ENCODE assay signal across 16 cellular contexts in the genomic region with DNA sequence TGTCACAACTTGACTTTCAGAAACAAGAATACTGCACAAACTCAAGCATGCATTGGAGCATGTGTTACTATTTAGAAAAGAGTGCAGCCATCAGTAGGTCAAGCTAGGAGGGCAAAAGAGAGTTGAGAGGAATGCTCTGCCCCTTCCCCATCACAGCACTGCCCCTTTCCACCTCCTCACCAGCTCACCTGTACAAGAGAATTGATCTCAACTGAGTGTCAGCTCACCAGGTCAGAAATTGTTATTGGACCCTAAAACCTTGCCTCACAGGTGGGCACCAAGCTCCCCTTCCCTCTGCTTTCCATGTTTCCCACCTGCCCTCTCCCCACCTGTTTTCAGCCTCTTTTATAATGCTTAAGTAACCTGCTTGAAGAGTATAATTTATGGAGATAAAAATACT. TPM values are rescaled to one million over a fixed set of nuclear protein-coding genes. Genes with fewer than 3 reads are reported as not detected.
DNase-seq lines count a peak whose midpoint lies in the region; ATAC-seq and TF ChIP-seq lines count a peak whose summit lies in the region.
"Had no signal": no experiment of that assay in that cellular context is flagged by ENCODE, and none has a peak within 500 bp of the region (broad histone marks: within the 10 kb centered on the region; RNA-seq: fewer than 3 reads in every experiment).

No MANE protein-coding gene starts in this region.

- in situ Hi-C loops in mammary epithelial cell (cut with MboI; ENCODE audit: low sequenced_read_pairs in 2 of 2): no loop called here

- no peaks in the 10 kb centered on the region for H3K9me3 Mint-ChIP-seq in immature natural killer cell
- H3K9me3 Mint-ChIP-seq: GM23338 had no signal

- intact Hi-C loops in right cardiac atrium (cut with DNase I): loop anchor here in 1 of 4 donors (10.0 kb wide), 1 partner anchor 65 kb away; no protein-coding TSS in a partner anchor
- intact Hi-C loops in Right ventricle myocardium inferior (cut with DNase I): no loop called here
- intact Hi-C loops in mammary epithelial cell (cut with micrococcal nuclease): no loop called here
- intact Hi-C loops in spleen (cut with DNase I; ENCODE audit: low total_unique reads): no loop called here

- H3K36me3 ChIP-seq in Loucy (ENCODE audit: insufficient read depth, low read length) (peaks cover 26% of the 10 kb centered on the region; the same call in 1 of the 2 replicates), mammary epithelial cell (ENCODE audit: insufficient read depth, low read length) (peaks cover 6% of the 10 kb centered on the region), spleen (peaks cover 2 to 43% (median 27%) of the 10 kb centered on the region in 6 donors)

- dilution Hi-C loops in mammary epithelial cell (cut with HindIII; ENCODE audit: low sequenced_read_pairs): no loop called here

- peaks cover 4% of the 10 kb centered on the region for H3K4me1 ChIP-seq in right cardiac atrium (ENCODE audit: control insufficient read depth, insufficient read depth, low read length)
- H3K4me1 ChIP-seq in Loucy (ENCODE audit: insufficient read depth, low read length, poor library complexity, severe bottlenecking): peaks cover 30% of the 10 kb centered on the region
- H3K4me1 ChIP-seq in mammary epithelial cell (ENCODE audit: insufficient read depth, low read length): peaks cover 5% of the 10 kb centered on the region
- peaks cover 0 to 20% (median 5%) of the 10 kb centered on the region in 6 donors for H3K4me1 ChIP-seq in spleen

- H3K9me3 ChIP-seq in right cardiac atrium (ENCODE audit: control insufficient read depth, low read length) (no peaks in the 10 kb centered on the region), Loucy (ENCODE audit: insufficient read depth, low read depth, low read length) (no peaks in the 10 kb centered on the region), mammary epithelial cell (replicated peaks; ENCODE audit: insufficient read depth, low read length) (no peaks in the 10 kb centered on the region), spleen (no peaks in the 10 kb centered on the region)
- H3K9me3 ChIP-seq: SJSA1 had no signal

- H2AFZ ChIP-seq in Loucy (ENCODE audit: low read length) (no peak overlapping the region), mammary epithelial cell (ENCODE audit: low read depth, low read length) (no peak overlapping the region)
- H2AFZ ChIP-seq: GM23338, PC-9 had no signal

- H3K4me2 ChIP-seq in Loucy (ENCODE audit: low read depth, low read length, poor library complexity, severe bottlenecking) (peak overlapping the region; percentile 66), mammary epithelial cell (ENCODE audit: insufficient read depth, low read depth, low read length) (no peak overlapping the region)
- H3K4me2 ChIP-seq: GM23338, PC-9 had no signal

- peaks cover 0 to 8% (median 1%) of the 10 kb centered on the region in 3 donors for H3K27me3 Mint-ChIP-seq in immature natural killer cell (ENCODE audit: low read depth in 3 of 3)

- no peak for TF ChIP-seq POLR2A in spleen (IDR thresholded peaks at IDR 0.05)

- no peaks in the 10 kb centered on the region for H3K27me3 ChIP-seq in right cardiac atrium (ENCODE audit: control insufficient read depth, insufficient read depth)
- H3K27me3 ChIP-seq in Loucy (ENCODE audit: insufficient read depth, low read length, poor library complexity, severe bottlenecking): no peaks in the 10 kb centered on the region
- no peaks in the 10 kb centered on the region for H3K27me3 ChIP-seq in mammary epithelial cell (ENCODE audit: insufficient read depth, low read length)
- no peaks in the 10 kb centered on the region for H3K27me3 ChIP-seq in spleen (replicated peaks in 1 of 7)
- H3K27me3 ChIP-seq: SJSA1 had no signal

- H3K4me1 Mint-ChIP-seq in immature natural killer cell: peaks cover 33 to 35% of the 10 kb centered on the region in 2 donors

- no peaks in the 10 kb centered on the region for H4K20me1 ChIP-seq in Loucy (ENCODE audit: insufficient read depth, low read length, poor library complexity, severe bottlenecking)
- no peaks in the 10 kb centered on the region for H4K20me1 ChIP-seq in mammary epithelial cell (ENCODE audit: insufficient read depth, low read length)

- BruUV-seq in mammary epithelial cell (replicated peaks; lab: Mats Ljungman, UMichigan): no TSS peak

- CTCF ChIA-PET in mammary epithelial cell (lab: Charles Lee; ENCODE audit: low non-redundant PET): no interaction called here

- H3K4me3 Mint-ChIP-seq in immature natural killer cell: no peak overlapping the region
- H3K4me3 Mint-ChIP-seq: GM23338 had no signal

- H3K36me3 Mint-ChIP-seq in immature natural killer cell: peaks cover 18 to 31% (median 18%) of the 10 kb centered on the region in 3 donors

- TF ChIP-seq CTCF in Loucy (conservative IDR thresholded peaks at IDR 0.05; ENCODE audit: low read length): no peak
- TF ChIP-seq CTCF in mammary epithelial cell (conservative IDR thresholded peaks at IDR 0.05 in 1 of 2, IDR thresholded peaks at IDR 0.05 in 1 of 2; ENCODE audit: extremely low read depth in 1 of 2, insufficient read depth in 1 of 2, low read depth in 1 of 2, low read length in 2 of 2): no peak
- no peak for TF ChIP-seq CTCF in spleen (IDR thresholded peaks at IDR 0.05 in 8 of 11, conservative IDR thresholded peaks at IDR 0.05 in 3 of 11)

- H3K9ac ChIP-seq in Loucy (ENCODE audit: low read depth, low read length, poor library complexity, severe bottlenecking): no peak overlapping the region
- H3K9ac ChIP-seq in mammary epithelial cell (ENCODE audit: insufficient read depth, low read length): no peak overlapping the region

- DNase-seq in right cardiac atrium (no peak), Right ventricle myocardium inferior (ENCODE audit: missing footprints) (no peak), immature natural killer cell (no peak), mammary epithelial cell (no peak), DMS153 (lab: John Stamatoyannopoulos, UW) (no peak), spleen (no peak)
- DNase-seq: GDM1, NCI-H1436, NCI-H2081, PC-9 had no signal

- peak overlapping the region; percentile 54 to 87 (median 80) for H3K27ac Mint-ChIP-seq in immature natural killer cell
- H3K27ac Mint-ChIP-seq: GM23338 had no signal

- H3K27ac ChIP-seq in right cardiac atrium (ENCODE audit: low read length): peak overlapping the region; percentile 26
- no peak overlapping the region for H3K27ac ChIP-seq in mammary epithelial cell (ENCODE audit: insufficient read depth, low read depth, low read length)
- peak overlapping the region in 1 of 8 donors; percentile 56 for H3K27ac ChIP-seq in spleen
- H3K27ac ChIP-seq: PC-9, SJSA1 had no signal

- no peaks in the 10 kb centered on the region for H3F3A ChIP-seq in Loucy (ENCODE audit: low read depth)

- H3K4me3 ChIP-seq in right cardiac atrium (ENCODE audit: low read length) (no peak overlapping the region), Loucy (ENCODE audit: low read length, poor library complexity, severe bottlenecking) (no peak overlapping the region), mammary epithelial cell (replicated peaks in 1 of 3; ENCODE audit: insufficient read depth in 1 of 3, low read depth in 2 of 3, low read length in 3 of 3) (no peak overlapping the region), spleen (no peak overlapping the region)
- H3K4me3 ChIP-seq: GM12878, GM23338, K562, PC-9, SJSA1 had no signal

- H3K79me2 ChIP-seq in Loucy (ENCODE audit: insufficient read depth, low read length): no peaks in the 10 kb centered on the region
- no peaks in the 10 kb centered on the region for H3K79me2 ChIP-seq in mammary epithelial cell (ENCODE audit: insufficient read depth, low read length)

- no peaks in the 10 kb centered on the region for H3K9me2 ChIP-seq in Loucy (replicated peaks; ENCODE audit: low read depth, low read length)

- ATAC-seq in right cardiac atrium: no peak
- no peak for ATAC-seq in Right ventricle myocardium inferior
- ATAC-seq: GM12878, HCT116 had no signal

RNA-seq across cellular contexts. Expression of gene DKK3, which starts 48.8 kb away (rescaled TPM):
- total RNA-seq in right cardiac atrium (1,000 to 10,000 TPM; 2,567 to 3,299 (median 2,969) TPM), Right ventricle myocardium inferior (515 TPM), mammary epithelial cell (100 to 1,000 TPM; 299 to 771 TPM), spleen (100 to 1,000 TPM in 1 of 7 donors, 10 to 100 TPM in 6; 26.9 to 111 (median 53.2) TPM)
- polyA plus RNA-seq in right cardiac atrium (2,307 TPM), immature natural killer cell (under 1 TPM in 2 of 3 donors, not detected in 1; 0.31 to 0.76 TPM), mammary epithelial cell (326 TPM), spleen (10 to 100 TPM in 2 of 3 donors, 1 to 10 TPM in 1; 8.6 to 14.2 (median 12.3) TPM)
- polyA minus RNA-seq in mammary epithelial cell: 122 TPM
